ENCODE assay signal across 9 cellular contexts in genomic region chrX:67781132-67781531, GRCh38.
A peak's percentile ranks its signal among the peaks of the same experiment; 100 is the strongest.
DNase-seq lines count a peak whose midpoint lies in the region; ATAC-seq and TF ChIP-seq lines count a peak whose summit lies in the region.
"Had no signal": no experiment of that assay in that cellular context is flagged by ENCODE, and none has a peak within 500 bp of the region (broad histone marks: within the 10 kb centered on the region; RNA-seq: fewer than 3 reads in every experiment).

No MANE protein-coding gene starts in this region.

- H3K27me3 Mint-ChIP-seq in type B pancreatic cell = no peaks in the 10 kb centered on the region

- H3K9ac ChIP-seq in skeletal muscle tissue (ENCODE audit: low read depth in 1 of 3, low read length in 3 of 3) = peak overlapping the region; percentile 9 to 28 (median 23)

- H3K4me1 ChIP-seq in skeletal muscle tissue (ENCODE audit: control insufficient read depth in 3 of 3, insufficient read depth in 3 of 3, low read length in 3 of 3) = peaks cover 24 to 50% (median 31%) of the 10 kb centered on the region in 3 donors

- no peaks in the 10 kb centered on the region for H3K9me3 Mint-ChIP-seq in type B pancreatic cell

- H3K27me3 ChIP-seq in HL-60 (ENCODE audit: insufficient read depth, poor library complexity, severe bottlenecking) (no peaks in the 10 kb centered on the region), skeletal muscle tissue (ENCODE audit: control insufficient read depth in 3 of 3, insufficient read depth in 3 of 3, low read length in 3 of 3) (no peaks in the 10 kb centered on the region)

- in situ Hi-C loops in astrocyte of the cerebellum (cut with HindIII; ENCODE audit: low sequenced_read_pairs) = no loop called here

- no peaks in the 10 kb centered on the region for H3K36me3 Mint-ChIP-seq in type B pancreatic cell

- no peak overlapping the region for H3K4me3 Mint-ChIP-seq in type B pancreatic cell

- peak; percentile 53 to 60 for ATAC-seq in left cardiac atrium
- no peak for ATAC-seq in GM18519 (IDR thresholded peaks at IDR 0.05; ENCODE audit: low FRiP score, unreplicated experiment)

- DNase-seq in HL-60 (ENCODE audit: low read depth in 1 of 2, low spot score in 1 of 2) (no peak), astrocyte of the cerebellum (ENCODE audit: low read depth) (no peak), left cardiac atrium (no peak), type B pancreatic cell (ENCODE audit: extremely low spot score, unreplicated experiment) (no peak), NK-92 (lab: John Stamatoyannopoulos, UW; ENCODE audit: unreplicated experiment) (no peak), GOT3 (lab: John Stamatoyannopoulos, UW) (no peak)
- DNase-seq: NCI-H2029 treated with DMSO at 0.1 percent for 48 hours had no signal

- H3K4me3 ChIP-seq in HL-60 (replicated peaks; ENCODE audit: insufficient read depth, low read length) (no peak overlapping the region), astrocyte of the cerebellum (ENCODE audit: low read depth, low read length) (no peak overlapping the region), skeletal muscle tissue (ENCODE audit: low read length in 3 of 3) (peak overlapping the region; percentile 13 to 15 (median 14))

- no peaks in the 10 kb centered on the region for H3K9me3 ChIP-seq in skeletal muscle tissue (ENCODE audit: control insufficient read depth in 3 of 3, low read length in 3 of 3)

- no peaks in the 10 kb centered on the region for H3K36me3 ChIP-seq in skeletal muscle tissue (ENCODE audit: control insufficient read depth in 3 of 3, insufficient read depth in 3 of 3, low read length in 3 of 3)

- intact Hi-C loops in left cardiac atrium (cut with DNase I) = no loop called here

- H3K27ac ChIP-seq in HL-60 (replicated peaks) (no peak overlapping the region), skeletal muscle tissue (ENCODE audit: low read depth, low read length) (peak overlapping the region; percentile 64)

- peak; percentile 6 for TF ChIP-seq CTCF in HL-60 (IDR thresholded peaks at IDR 0.05; ENCODE audit: insufficient read depth, low read length)
- peak; percentile 36 for TF ChIP-seq CTCF in astrocyte of the cerebellum (IDR thresholded peaks at IDR 0.05; ENCODE audit: low read depth, low read length, missing control alignments)
- TF ChIP-seq CTCF in type B pancreatic cell (conservative IDR thresholded peaks at IDR 0.05) = no peak

- H3K4me1 Mint-ChIP-seq in type B pancreatic cell (ENCODE audit: unreplicated experiment) = peaks cover 5% of the 10 kb centered on the region

- no peak overlapping the region for H3K27ac Mint-ChIP-seq in type B pancreatic cell

Comparison
In these comparisons a context has a peak if more than half of its experiments do, and no peak if none do; other contexts are left out.
1. H3K4me3 ChIP-seq: peak in skeletal muscle tissue (3 of 3); none in HL-60 (single experiment) and astrocyte of the cerebellum (single experiment).